ENCODE assay signal across 18 cellular contexts in genomic region chrX:19638968-19639539, GRCh38.
DNase-seq lines count a peak whose midpoint lies in the region; ATAC-seq and TF ChIP-seq lines count a peak whose summit lies in the region.
"Had no signal": no experiment of that assay in that cellular context is flagged by ENCODE, and none has a peak within 500 bp of the region (broad histone marks: within the 10 kb centered on the region; RNA-seq: fewer than 3 reads in every experiment).

No MANE protein-coding gene starts in this region.

- H3K9me3 ChIP-seq in RWPE2 (ENCODE audit: severe bottlenecking) (no peaks in the 10 kb centered on the region), MG63 (no peaks in the 10 kb centered on the region)
- H3K9me3 ChIP-seq: adrenal gland had no signal

- peak; percentile 15 for TF ChIP-seq CTCF in RWPE2 (IDR thresholded peaks at IDR 0.05; ENCODE audit: poor library complexity, severe bottlenecking)

- no peak overlapping the region for H3K27ac ChIP-seq in RWPE2 (ENCODE audit: poor library complexity, severe bottlenecking)
- H3K27ac ChIP-seq: adrenal gland had no signal

- no peaks in the 10 kb centered on the region for H3K4me1 ChIP-seq in RWPE2 (ENCODE audit: insufficient read depth, poor library complexity, severe bottlenecking)
- H3K4me1 ChIP-seq: adrenal gland had no signal

- H3K27me3 Mint-ChIP-seq in activated naive CD4-positive, alpha-beta T cell treated with anti-CD3 and anti-CD28 coated beads, Interleukin-2, amount 50 U/mL, for 24 hours = no peaks in the 10 kb centered on the region
- peaks cover 0 to 3% of the 10 kb centered on the region in 2 donors for H3K27me3 Mint-ChIP-seq in stimulated activated naive B cell treated with anti-CD40 and anti-IgM and Interleukin-4, amounts not matched to agents 10 μg/mL and 1 μg/mL and 100 μg/mL, for 72 hours
- H3K27me3 Mint-ChIP-seq: activated CD4-positive, alpha-beta T cell treated with anti-CD3 and anti-CD28 coated beads, Interleukin-2, amount 10 ng/mL, durations not matched to agents 7 days and 5 days; CD4-positive, CD25-positive, alpha-beta regulatory T cell had no signal

- peak overlapping the region; percentile 86 for H3K27ac Mint-ChIP-seq in activated naive CD4-positive, alpha-beta T cell treated with anti-CD3 and anti-CD28 coated beads, Interleukin-2, amount 50 U/mL, for 24 hours
- peak overlapping the region; percentile 90 for H3K27ac Mint-ChIP-seq in stimulated activated naive B cell treated with anti-CD40 and anti-IgM and Interleukin-4, amounts not matched to agents 10 μg/mL and 1 μg/mL and 100 μg/mL, for 72 hours
- H3K27ac Mint-ChIP-seq: activated CD4-positive, alpha-beta T cell treated with anti-CD3 and anti-CD28 coated beads, Interleukin-2, amount 10 ng/mL, durations not matched to agents 7 days and 5 days; nephron had no signal

- ATAC-seq in HG02798 (IDR thresholded peaks at IDR 0.05; ENCODE audit: poor library complexity, unreplicated experiment) = peak; percentile 41
- no peak for ATAC-seq in RWPE2 (ENCODE audit: low read depth)
- peak; percentile 60 to 73 for ATAC-seq in stimulated activated naive B cell treated with anti-CD40 and anti-IgM and Interleukin-4, amounts not matched to agents 10 μg/mL and 1 μg/mL and 100 μg/mL, for 72 hours (replicated peaks)

- no peaks in the 10 kb centered on the region for H3K36me3 ChIP-seq in RWPE2 (ENCODE audit: low read depth)
- no peaks in the 10 kb centered on the region for H3K36me3 ChIP-seq in MG63
- H3K36me3 ChIP-seq: adrenal gland had no signal

- peaks cover 48% of the 10 kb centered on the region for H3K4me1 Mint-ChIP-seq in activated naive CD4-positive, alpha-beta T cell treated with anti-CD3 and anti-CD28 coated beads, Interleukin-2, amount 50 U/mL, for 24 hours
- peaks cover 29 to 61% of the 10 kb centered on the region in 2 donors for H3K4me1 Mint-ChIP-seq in stimulated activated naive B cell treated with anti-CD40 and anti-IgM and Interleukin-4, amounts not matched to agents 10 μg/mL and 1 μg/mL and 100 μg/mL, for 72 hours
- H3K4me1 Mint-ChIP-seq: nephron had no signal

- no peak for DNase-seq in activated naive CD4-positive, alpha-beta T cell treated with Interleukin-2 at 50 U/mL for 16 hours
- DNase-seq in RWPE2 (ENCODE audit: low spot score) = no peak
- DNase-seq in stimulated activated naive B cell treated with anti-CD40 and anti-IgM and Interleukin-4, amounts not matched to agents 10 μg/mL and 1 μg/mL and 100 μg/mL, for 72 hours = peak; percentile 18
- DNase-seq in stimulated activated CD4-positive, alpha-beta T cell treated with anti-CD3 and anti-CD28 coated beads, Interleukin-2, amount 100 ng/mL, for 24 hours = no peak
- no peak for DNase-seq in MG63
- no peak for DNase-seq in HK-2 (ENCODE audit: unreplicated experiment)
- DNase-seq: activated CD4-positive, alpha-beta T cell treated with anti-CD3 and anti-CD28 coated beads, Interleukin-2, amount 10 ng/mL, durations not matched to agents 7 days and 5 days; activated effector memory CD4-positive, alpha-beta T cell treated with anti-CD3 and anti-CD28 coated beads, Interleukin-2, amount 50 U/mL, for 16 hours; adrenal gland; CD4-positive, CD25-positive, alpha-beta regulatory T cell; Kasumi-1; mesendoderm; NCI-H1417; NCI-H2171 treated with DMSO at 0.1 percent for 48 hours; NCI-H774 had no signal

- H3K4me3 ChIP-seq in RWPE2 (ENCODE audit: severe bottlenecking) = no peak overlapping the region
- no peak overlapping the region for H3K4me3 ChIP-seq in MG63
- H3K4me3 ChIP-seq: adrenal gland had no signal

- peaks cover 9% of the 10 kb centered on the region for H3K36me3 Mint-ChIP-seq in activated naive CD4-positive, alpha-beta T cell treated with anti-CD3 and anti-CD28 coated beads, Interleukin-2, amount 50 U/mL, for 24 hours
- H3K36me3 Mint-ChIP-seq in stimulated activated naive B cell treated with anti-CD40 and anti-IgM and Interleukin-4, amounts not matched to agents 10 μg/mL and 1 μg/mL and 100 μg/mL, for 72 hours = peaks cover 29 to 37% of the 10 kb centered on the region in 2 donors

- no peaks in the 10 kb centered on the region for H3K27me3 ChIP-seq in RWPE2 (ENCODE audit: insufficient read depth, poor library complexity, severe bottlenecking)
- no peaks in the 10 kb centered on the region for H3K27me3 ChIP-seq in MG63
- H3K27me3 ChIP-seq: adrenal gland had no signal

- H3K4me3 Mint-ChIP-seq in activated naive CD4-positive, alpha-beta T cell treated with anti-CD3 and anti-CD28 coated beads, Interleukin-2, amount 50 U/mL, for 24 hours = no peak overlapping the region
- peak overlapping the region; percentile 65 to 73 for H3K4me3 Mint-ChIP-seq in stimulated activated naive B cell treated with anti-CD40 and anti-IgM and Interleukin-4, amounts not matched to agents 10 μg/mL and 1 μg/mL and 100 μg/mL, for 72 hours
- H3K4me3 Mint-ChIP-seq: activated CD4-positive, alpha-beta T cell treated with anti-CD3 and anti-CD28 coated beads, Interleukin-2, amount 10 ng/mL, durations not matched to agents 7 days and 5 days; nephron had no signal

- no peaks in the 10 kb centered on the region for H3K9me3 Mint-ChIP-seq in activated naive CD4-positive, alpha-beta T cell treated with anti-CD3 and anti-CD28 coated beads, Interleukin-2, amount 50 U/mL, for 24 hours
- peaks cover 0 to 3% of the 10 kb centered on the region in 2 donors for H3K9me3 Mint-ChIP-seq in stimulated activated naive B cell treated with anti-CD40 and anti-IgM and Interleukin-4, amounts not matched to agents 10 μg/mL and 1 μg/mL and 100 μg/mL, for 72 hours
- H3K9me3 Mint-ChIP-seq: activated CD4-positive, alpha-beta T cell treated with anti-CD3 and anti-CD28 coated beads, Interleukin-2, amount 10 ng/mL, durations not matched to agents 7 days and 5 days had no signal
